27 cellular contexts compared by ENCODE assay signal in the genomic region with DNA sequence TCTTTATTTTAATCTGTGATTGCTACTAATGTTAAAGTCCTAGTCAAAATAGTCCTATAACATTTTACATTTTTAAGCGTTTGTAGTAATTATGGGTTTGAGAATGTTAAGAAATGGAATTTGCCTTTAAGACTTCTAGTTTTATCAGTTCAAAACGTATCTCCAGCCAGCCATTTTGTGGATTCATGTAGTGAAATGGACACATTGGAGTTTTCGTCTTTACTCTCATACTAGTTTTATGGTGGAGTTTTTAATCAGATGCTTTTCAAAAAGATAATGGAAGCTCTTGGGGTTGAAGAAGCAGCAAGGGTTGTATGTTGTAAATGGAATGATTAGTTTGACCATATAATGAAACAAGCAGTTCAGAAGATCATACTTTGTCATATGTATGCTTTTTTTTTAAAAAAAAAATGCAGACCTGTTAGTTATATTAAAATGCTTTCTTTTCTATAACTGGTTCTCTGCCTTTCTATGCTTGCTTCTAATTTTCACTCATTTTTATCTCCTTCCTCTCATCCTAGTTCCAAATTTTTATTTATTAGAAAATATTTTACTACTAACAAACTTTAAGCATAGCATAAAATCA. TPM values are rescaled to one million over a fixed set of nuclear protein-coding genes. Genes with fewer than 3 reads are reported as not detected.
"Had no signal": no experiment of that assay in that cellular context is flagged by ENCODE, and none has a peak within 500 bp of the region (broad histone marks: within the 10 kb centered on the region; RNA-seq: fewer than 3 reads in every experiment).

No MANE protein-coding gene starts in this region.

- H3K27me3 Mint-ChIP-seq: activated CD4-positive, alpha-beta memory T cell treated with anti-CD3 and anti-CD28 coated beads, Interleukin-2, amount 10 ng/mL, durations not matched to agents 7 days and 5 days; activated CD4-positive, alpha-beta T cell treated with anti-CD3 and anti-CD28 coated beads for 36 hours; activated naive CD8-positive, alpha-beta T cell treated with anti-CD3 and anti-CD28 coated beads for 36 hours; activated T-helper 17 cell treated with anti-CD3 and anti-CD28 coated beads, Interleukin-2, amount 50 U/mL, for 72 hours; T-cell had no signal

- H3K4me3 ChIP-seq: PC-9 had no signal

- H2AFZ ChIP-seq: PC-9 had no signal

- ATAC-seq: activated CD4-positive, alpha-beta T cell treated with anti-CD3 and anti-CD28 coated beads for 36 hours; activated T-cell treated with anti-CD3 and anti-CD28 coated beads, Interleukin-2, amount 50 U/mL, for 4 hours; activated T-helper 17 cell treated with anti-CD3 and anti-CD28 coated beads, Interleukin-2, amount 50 U/mL, for 72 hours; T-cell had no signal

- H3K27me3 ChIP-seq: adrenal gland had no signal

- H3K4me3 Mint-ChIP-seq: activated CD4-positive, alpha-beta memory T cell treated with anti-CD3 and anti-CD28 coated beads, Interleukin-2, amount 10 ng/mL, durations not matched to agents 7 days and 5 days; activated CD4-positive, alpha-beta T cell treated with anti-CD3 and anti-CD28 coated beads for 36 hours; activated naive CD4-positive, alpha-beta T cell treated with anti-CD3 and anti-CD28 coated beads for 36 hours; activated naive CD8-positive, alpha-beta T cell treated with anti-CD3 and anti-CD28 coated beads for 36 hours; activated T-cell treated with anti-CD3 and anti-CD28 coated beads, Interleukin-2, amount 50 U/mL, for 4 hours; activated T-helper 17 cell treated with anti-CD3 and anti-CD28 coated beads, Interleukin-2, amount 50 U/mL, for 72 hours; T-cell had no signal

- H3K9me3 Mint-ChIP-seq: activated CD4-positive, alpha-beta memory T cell treated with anti-CD3 and anti-CD28 coated beads, Interleukin-2, amount 10 ng/mL, durations not matched to agents 7 days and 5 days; activated naive CD4-positive, alpha-beta T cell treated with anti-CD3 and anti-CD28 coated beads for 36 hours; activated naive CD8-positive, alpha-beta T cell treated with anti-CD3 and anti-CD28 coated beads for 36 hours; activated T-cell treated with anti-CD3 and anti-CD28 coated beads, Interleukin-2, amount 50 U/mL, for 4 hours; activated T-helper 17 cell treated with anti-CD3 and anti-CD28 coated beads, Interleukin-2, amount 50 U/mL, for 72 hours; T-cell had no signal

- H3K27ac Mint-ChIP-seq: activated CD4-positive, alpha-beta memory T cell treated with anti-CD3 and anti-CD28 coated beads, Interleukin-2, amount 10 ng/mL, durations not matched to agents 7 days and 5 days; activated CD4-positive, alpha-beta T cell treated with anti-CD3 and anti-CD28 coated beads for 36 hours; activated naive CD4-positive, alpha-beta T cell treated with anti-CD3 and anti-CD28 coated beads for 36 hours; activated naive CD8-positive, alpha-beta T cell treated with anti-CD3 and anti-CD28 coated beads for 36 hours; activated T-helper 17 cell treated with anti-CD3 and anti-CD28 coated beads, Interleukin-2, amount 50 U/mL, for 72 hours; T-cell had no signal

- H3K4me2 ChIP-seq: PC-9 had no signal

- DNase-seq: activated CD4-positive, alpha-beta memory T cell treated with anti-CD3 and anti-CD28 coated beads, Interleukin-2, amount 10 ng/mL, durations not matched to agents 7 days and 5 days; activated CD4-positive, alpha-beta T cell treated with anti-CD3 and anti-CD28 coated beads for 36 hours; activated CD4-positive, alpha-beta T cell treated with anti-CD3 and anti-CD28 coated beads, Interleukin-2, amount 50 U/mL, for 1 hour; activated gamma-delta T cell; activated naive CD4-positive, alpha-beta T cell treated with anti-CD3 and anti-CD28 coated beads for 36 hours; activated naive CD8-positive, alpha-beta T cell treated with anti-CD3 and anti-CD28 coated beads for 36 hours; activated T-cell treated with anti-CD3 and anti-CD28 coated beads, Interleukin-2, amount 50 U/mL, for 4 hours; adrenal gland; anterior cingulate cortex; Karpas-422; MM.1S; NCI-H1105; NCI-H1436; NCI-H1694 treated with DMSO at 0.1 percent for 48 hours; NCI-H2029 treated with DMSO at 0.1 percent for 48 hours; NCI-H345; NCI-H510A treated with DMSO at 0.1 percent for 48 hours; NCI-H69; NK-92 treated with Interleukin-12 subunit alpha and Interleukin-12 subunit beta, amount 100 ng/mL, for 24 hours; PC-9; SHP77 treated with DMSO at 0.1 percent for 48 hours; T-cell had no signal

- H3K27ac ChIP-seq: adrenal gland, VCaP had no signal

- H3K9me3 ChIP-seq: adrenal gland had no signal

RNA-seq across cellular contexts. Expression of a gene that starts 44.6 kb away (rescaled TPM):
- total RNA-seq: activated CD4-positive, alpha-beta T cell treated with anti-CD3 and anti-CD28 coated beads for 36 hours; activated naive CD4-positive, alpha-beta T cell treated with anti-CD3 and anti-CD28 coated beads for 36 hours; activated naive CD8-positive, alpha-beta T cell treated with anti-CD3 and anti-CD28 coated beads for 36 hours; activated T-cell treated with anti-CD3 and anti-CD28 coated beads, Interleukin-2, amount 50 U/mL, for 4 hours; activated T-helper 17 cell treated with anti-CD3 and anti-CD28 coated beads, Interleukin-2, amount 50 U/mL, for 72 hours; cardiac septum; SK-MEL-5; T-cell; T-helper 2 cell treated with Interferon-gamma antibody and Interleukin-4, amounts not matched to agents 100 ng/mL and 5 ng/mL, for 36 hours had no signal
